ENCODE assay signal across 8 cellular contexts in the genomic region with DNA sequence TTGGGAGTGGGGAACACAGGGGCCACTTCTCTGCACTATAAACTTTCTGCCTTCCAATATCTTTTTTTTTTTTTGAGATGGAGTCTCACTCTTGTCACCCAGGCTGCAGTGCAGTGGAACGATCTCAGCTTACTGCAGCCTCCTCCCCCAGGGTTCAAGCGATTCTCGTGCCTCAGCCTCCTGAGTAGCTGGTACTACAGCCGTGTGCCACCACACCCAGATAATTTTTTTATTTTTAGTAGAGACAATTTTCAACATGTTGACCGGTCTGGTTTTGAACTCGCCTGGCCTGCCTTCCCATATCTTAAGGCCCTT. TPM values are rescaled to one million over a fixed set of nuclear protein-coding genes. Genes with fewer than 3 reads are reported as not detected.
A peak's percentile ranks its signal among the peaks of the same experiment; 100 is the strongest.
DNase-seq lines count a peak whose midpoint lies in the region; ATAC-seq and TF ChIP-seq lines count a peak whose summit lies in the region.

No MANE protein-coding gene starts in this region.

- peaks cover 19% of the 10 kb centered on the region; the same call in 1 of the 2 replicates for H4K20me1 ChIP-seq in GM23248 (ENCODE audit: insufficient read depth)

- H3K27ac ChIP-seq in GM23248 (peak overlapping the region; percentile 99), VCaP (peak overlapping the region; percentile 92)

- no peak for TF ChIP-seq CTCF in VCaP (conservative IDR thresholded peaks at IDR 0.05)
- no peak for TF ChIP-seq CTCF in fibroblast of mammary gland (conservative IDR thresholded peaks at IDR 0.05; ENCODE audit: control insufficient read depth, insufficient read depth, low read depth, low read length)
- TF ChIP-seq CTCF in retinal pigment epithelial cell (conservative IDR thresholded peaks at IDR 0.05; ENCODE audit: low read depth, low read length), result no peak

- peaks cover 66% of the 10 kb centered on the region for H3F3A ChIP-seq in GM23248 (ENCODE audit: insufficient read depth)

- in situ Hi-C loops in GM23248 (cut with MboI), result no loop called here

- H3K79me2 ChIP-seq in GM23248 (ENCODE audit: insufficient read depth), result peaks cover 62% of the 10 kb centered on the region

- no peaks in the 10 kb centered on the region for H3K27me3 ChIP-seq in GM23248 (replicated peaks; ENCODE audit: insufficient read depth)

- no peaks in the 10 kb centered on the region for H3K9me3 ChIP-seq in GM23248 (ENCODE audit: low read depth)

- WGBS in GM23248 (ENCODE audit: low coverage in 1 of 2, low lambda C conversion rate in 2 of 2, missing lambda C conversion rate in 2 of 2), 2 experiments, result 0 to 2% methylated on average over 6 of the region's 6 CpGs

- DNase-seq in GM23248 (peak; percentile 35), fibroblast of mammary gland (ENCODE audit: low read depth) (no peak), retinal pigment epithelial cell (ENCODE audit: low read depth) (no peak), superior temporal gyrus (ENCODE audit: extremely low spot score) (no peak), iPS-NIHi11 (ENCODE audit: low spot score) (no peak), hepatic stellate cell (ENCODE audit: low spot score) (no peak)

- H3K4me1 ChIP-seq in GM23248 (ENCODE audit: insufficient read depth), result peaks cover 51% of the 10 kb centered on the region

- H3K9me2 ChIP-seq in GM23248 (ENCODE audit: insufficient read depth), result no peaks in the 10 kb centered on the region

- H3K4me3 ChIP-seq in GM23248, result peak overlapping the region; percentile 93
- peak overlapping the region; percentile 98 for H3K4me3 ChIP-seq in fibroblast of mammary gland (ENCODE audit: control insufficient read depth, low read depth, low read length)
- peak overlapping the region; percentile 98 for H3K4me3 ChIP-seq in retinal pigment epithelial cell (ENCODE audit: low read length)

- peak overlapping the region; percentile 100 for H3K9ac ChIP-seq in GM23248

- ATAC-seq in GM21423 (IDR thresholded peaks at IDR 0.05; ENCODE audit: unreplicated experiment), result no peak

- H3K36me3 ChIP-seq in GM23248 (ENCODE audit: low read depth), result peaks cover 55% of the 10 kb centered on the region

- H2AFZ ChIP-seq in GM23248, result no peak overlapping the region

- peak overlapping the region; percentile 97 for H3K4me2 ChIP-seq in GM23248 (ENCODE audit: unreplicated experiment)

RNA-seq across cellular contexts. Expression of a gene that starts 1.7 kb away (rescaled TPM):
- 290 and 301 TPM in 2 replicates for total RNA-seq in GM23248 (2014; rRNA removed; shearing (Covaris generic))
- 310 and 319 TPM in 2 replicates for polyA plus RNA-seq in GM23248 (2016; fragmentation: Nextera tagmentation; extraction: Ambion mirVana)

RNA-seq across cellular contexts. Expression of a gene that starts 38.8 kb away (rescaled TPM):
- total RNA-seq in GM23248 (2014; rRNA removed; shearing (Covaris generic)), result not detected in 2 replicates
- polyA plus RNA-seq in GM23248 (2016; fragmentation: Nextera tagmentation; extraction: Ambion mirVana), result not detected in 2 replicates

RNA-seq across cellular contexts. Expression of a gene that starts 43.0 kb away (rescaled TPM):
- 41.4 and 50.4 TPM in 2 replicates for total RNA-seq in GM23248 (2014; rRNA removed; shearing (Covaris generic))
- 33.6 and 34.3 TPM in 2 replicates for polyA plus RNA-seq in GM23248 (2016; fragmentation: Nextera tagmentation; extraction: Ambion mirVana)

RNA-seq across cellular contexts. Expression of a gene that starts 49.7 kb away (rescaled TPM):
- total RNA-seq in GM23248 (2014; rRNA removed; shearing (Covaris generic)), result not detected in 2 replicates
- 0.44 TPM in 1 of 2 replicates, not detected in the other for polyA plus RNA-seq in GM23248 (2016; fragmentation: Nextera tagmentation; extraction: Ambion mirVana)

RNA-seq across cellular contexts. Expression of a gene that starts 50.5 kb away (rescaled TPM):
- total RNA-seq in GM23248 (2014; rRNA removed; shearing (Covaris generic)), result 43.9 and 45.7 TPM in 2 replicates
- polyA plus RNA-seq in GM23248 (2016; fragmentation: Nextera tagmentation; extraction: Ambion mirVana), result 32.0 and 34.0 TPM in 2 replicates
